ENCODE assay signal across 12 cellular contexts in genomic region chr5:42990892-42991291, GRCh38. TPM values are rescaled to one million over a fixed set of nuclear protein-coding genes. Genes with fewer than 3 reads are reported as not detected.
A peak's percentile ranks its signal among the peaks of the same experiment; 100 is the strongest.
DNase-seq lines count a peak whose midpoint lies in the region; ATAC-seq and TF ChIP-seq lines count a peak whose summit lies in the region.
"Had no signal": no experiment of that assay in that cellular context is flagged by ENCODE, and none has a peak within 500 bp of the region (broad histone marks: within the 10 kb centered on the region; RNA-seq: fewer than 3 reads in every experiment).

No MANE protein-coding gene starts in this region.

- no peaks in the 10 kb centered on the region for H3K36me3 ChIP-seq in BLaER1
- H3K36me3 ChIP-seq in KOPT-K1 (ENCODE audit: insufficient read depth, low read length): no peaks in the 10 kb centered on the region
- no peaks in the 10 kb centered on the region for H3K36me3 ChIP-seq in neuron (ENCODE audit: insufficient read depth, low read length)
- H3K36me3 ChIP-seq in adrenal gland (replicated peaks in 1 of 2): no peaks in the 10 kb centered on the region

- peaks cover 18% of the 10 kb centered on the region for H3K9me3 ChIP-seq in BLaER1
- H3K9me3 ChIP-seq in KOPT-K1 (ENCODE audit: insufficient read depth, low read length, poor library complexity, severe bottlenecking): peaks cover 24% of the 10 kb centered on the region
- no peaks in the 10 kb centered on the region for H3K9me3 ChIP-seq in neuron (ENCODE audit: low read length)
- no peaks in the 10 kb centered on the region for H3K9me3 ChIP-seq in adrenal gland (replicated peaks in 1 of 3)

- DNase-seq in adrenal gland (no peak), amygdala (lab: John Stamatoyannopoulos, UW) (no peak), superior temporal gyrus (ENCODE audit: extremely low spot score) (no peak)
- DNase-seq: DMS79 treated with DMSO at 0.1 percent for 48 hours; NCI-H2081 treated with DMSO at 0.1 percent for 48 hours; stimulated activated CD4-positive, alpha-beta T cell treated with anti-CD3 and anti-CD28 coated beads, Interleukin-4, amount 100 ng/mL, for 4 hours; SW 1271 had no signal

- WGBS in adrenal gland, 4 donors: 85 to 89% (median 86%) methylated on average over 4 of the region's 4 CpGs

- peak overlapping the region; percentile 88 for H2AFZ ChIP-seq in neuron (ENCODE audit: low read depth, low read length)

- peaks cover 43% of the 10 kb centered on the region for H3K4me1 Mint-ChIP-seq in dendritic cell treated with granulocyte-macrophage colony-stimulating factor and Interleukin-4, amounts not matched to agents 40 ng/mL and 50 ng/mL, for 4 days (ENCODE audit: low read depth)

- TF ChIP-seq POLR2A in adrenal gland (IDR thresholded peaks at IDR 0.05): no peak

- H3K9ac ChIP-seq in BLaER1: peak overlapping the region; percentile 87

- ATAC-seq in SK-N-SH treated with all-trans-retinoic acid at 6 μM for 48 hours: no peak

- no peaks in the 10 kb centered on the region for H3K27me3 Mint-ChIP-seq in dendritic cell treated with granulocyte-macrophage colony-stimulating factor and Interleukin-4, amounts not matched to agents 40 ng/mL and 50 ng/mL, for 4 days

- TF ChIP-seq CTCF in adrenal gland (IDR thresholded peaks at IDR 0.05): no peak

- H3K9me3 Mint-ChIP-seq in dendritic cell treated with granulocyte-macrophage colony-stimulating factor and Interleukin-4, amounts not matched to agents 40 ng/mL and 50 ng/mL, for 4 days: peaks cover 5% of the 10 kb centered on the region

- H4K20me1 ChIP-seq in BLaER1: no peaks in the 10 kb centered on the region

- H3K4me3 Mint-ChIP-seq in dendritic cell treated with granulocyte-macrophage colony-stimulating factor and Interleukin-4, amounts not matched to agents 40 ng/mL and 50 ng/mL, for 4 days: peak overlapping the region; percentile 100

- peaks cover 26% of the 10 kb centered on the region for H3K36me3 Mint-ChIP-seq in dendritic cell treated with granulocyte-macrophage colony-stimulating factor and Interleukin-4, amounts not matched to agents 40 ng/mL and 50 ng/mL, for 4 days (ENCODE audit: low read depth)

- H3K27ac ChIP-seq in BLaER1: peak overlapping the region; percentile 88
- H3K27ac ChIP-seq in KOPT-K1 (ENCODE audit: low read depth, low read length, poor library complexity, severe bottlenecking): peak overlapping the region; percentile 100
- peak overlapping the region in 2 of 5 donors; percentile 94 to 98 for H3K27ac ChIP-seq in adrenal gland

- peak overlapping the region; percentile 71 for H3K4me3 ChIP-seq in BLaER1
- no peak overlapping the region for H3K4me3 ChIP-seq in neuron (ENCODE audit: low read length)
- peak overlapping the region in 1 of 4 donors; percentile 61 for H3K4me3 ChIP-seq in adrenal gland

- H3K4me1 ChIP-seq in BLaER1: peaks cover 26% of the 10 kb centered on the region
- peaks cover 10% of the 10 kb centered on the region for H3K4me1 ChIP-seq in neuron (ENCODE audit: insufficient read depth, low read length)
- H3K4me1 ChIP-seq in adrenal gland (replicated peaks in 1 of 2): no peaks in the 10 kb centered on the region

- H3K27me3 ChIP-seq in BLaER1: no peaks in the 10 kb centered on the region
- H3K27me3 ChIP-seq in neuron (ENCODE audit: insufficient read depth, low read length): peaks cover 3% of the 10 kb centered on the region
- H3K27me3 ChIP-seq in adrenal gland: no peaks in the 10 kb centered on the region

- peak overlapping the region; percentile 97 for H3K4me2 ChIP-seq in BLaER1

- intact Hi-C loops in dendritic cell treated with granulocyte-macrophage colony-stimulating factor and Interleukin-4, amounts not matched to agents 40 ng/mL and 50 ng/mL, for 4 days (cut with micrococcal nuclease): loop anchor here (1.0 to 5.0 kb wide), 4 partner anchors 41 to 491 kb away; partner anchors contain the start of genes HMGCS1 and TMEM267
- intact Hi-C loops in adrenal gland (cut with DNase I): loop anchor here in 1 of 2 donors (5.0 kb wide), 2 partner anchors 39 to 51 kb away; partner anchors contain the start of gene ANXA2R

- H3K27ac Mint-ChIP-seq in dendritic cell treated with granulocyte-macrophage colony-stimulating factor and Interleukin-4, amounts not matched to agents 40 ng/mL and 50 ng/mL, for 4 days: peak overlapping the region; percentile 100

TF ChIP-seq in SK-N-SH treated with all-trans-retinoic acid at 6 μM for 48 hours, 23 proteins besides CTCF, POLR2A, EP300 and RAD21:
- TF ChIP-seq CSRNP3 (CRISPR knock-in tag; IDR thresholded peaks at IDR 0.05): no peak
- TF ChIP-seq BACH2 (CRISPR knock-in tag; IDR thresholded peaks at IDR 0.05; ENCODE audit: borderline replicate concordance): no peak
- TF ChIP-seq ZNF8 (CRISPR knock-in tag; IDR thresholded peaks at IDR 0.05): no peak
- TF ChIP-seq ZFP30 (CRISPR knock-in tag; IDR thresholded peaks at IDR 0.05): no peak
- TF ChIP-seq ISL1 (CRISPR knock-in tag; IDR thresholded peaks at IDR 0.05): no peak
- no peak for TF ChIP-seq ZNF565 (CRISPR knock-in tag; conservative IDR thresholded peaks at IDR 0.05; ENCODE audit: low read depth)
- no peak for TF ChIP-seq CSDC2 (CRISPR knock-in tag; IDR thresholded peaks at IDR 0.05)

RNA-seq across cellular contexts. Expression of gene ANXA2R, which starts 49.2 kb away (rescaled TPM):
- 1 to 10 TPM in 7 of 8 donors, under 1 TPM in 1; 0.30 to 3.7 (median 2.8) TPM for total RNA-seq in adrenal gland
- 1 to 10 TPM in 2 of 3 donors, under 1 TPM in 1; 0.55 to 5.2 (median 3.5) TPM for polyA plus RNA-seq in adrenal gland
